ENCODE assay signal across 5 cellular contexts in genomic region chr7:2533566-2533965, GRCh38. TPM values are rescaled to one million over a fixed set of nuclear protein-coding genes. Genes with fewer than 3 reads are reported as not detected.
"Had no signal": no experiment of that assay in that cellular context is flagged by ENCODE, and none has a peak within 500 bp of the region (broad histone marks: within the 10 kb centered on the region; RNA-seq: fewer than 3 reads in every experiment).

No MANE protein-coding gene starts in this region.

RNA-seq across cellular contexts. Expression of gene GRIFIN, which starts 57.4 kb away (rescaled TPM):
- total RNA-seq: GM23338, H1, H9, HT-29, IMR-90 had no signal
- polyA plus RNA-seq: GM23338, H1, IMR-90 had no signal
